28 cellular contexts compared by ENCODE assay signal in genomic region chr10:88661577-88661976, GRCh38. TPM values are rescaled to one million over a fixed set of nuclear protein-coding genes. Genes with fewer than 3 reads are reported as not detected.
"Had no signal": no experiment of that assay in that cellular context is flagged by ENCODE, and none has a peak within 500 bp of the region (broad histone marks: within the 10 kb centered on the region; RNA-seq: fewer than 3 reads in every experiment).

No MANE protein-coding gene starts in this region.

- H3K4me3 ChIP-seq: heart left ventricle, sigmoid colon, skin epidermis, stomach, thoracic aorta, transverse colon had no signal

- H3K4me1 ChIP-seq: sigmoid colon had no signal

- H3K4me1 Mint-ChIP-seq: naive thymus-derived CD4-positive, alpha-beta T cell had no signal

- H3K27ac ChIP-seq: heart left ventricle, neutrophil, sigmoid colon, skin epidermis, thoracic aorta, transverse colon had no signal

- H3K4me3 Mint-ChIP-seq: naive thymus-derived CD4-positive, alpha-beta T cell had no signal

- H3K36me3 ChIP-seq: heart left ventricle, neutrophil, sigmoid colon, stomach, thoracic aorta, transverse colon had no signal

- H3K27me3 ChIP-seq: heart left ventricle, neutrophil, sigmoid colon, stomach, transverse colon had no signal

- H3K27ac Mint-ChIP-seq: naive thymus-derived CD4-positive, alpha-beta T cell had no signal

- H3K9me3 ChIP-seq: neutrophil, sigmoid colon, stomach, thoracic aorta, transverse colon had no signal

- H3K36me3 Mint-ChIP-seq: naive thymus-derived CD4-positive, alpha-beta T cell had no signal

- ATAC-seq: esophagus mucosa; heart left ventricle; left ventricle myocardium superior; naive thymus-derived CD4-positive, alpha-beta T cell had no signal

- DNase-seq: effector memory CD4-positive, alpha-beta T cell; heart left ventricle; hippocampal formation; left colon; left ventricle myocardium superior; mammary epithelial cell; naive thymus-derived CD4-positive, alpha-beta T cell; posterior cingulate gyrus; sigmoid colon; stimulated activated CD4-positive, alpha-beta T cell treated with anti-CD3 and anti-CD28 coated beads, Interleukin-2, amount 100 ng/mL, for 24 hours; stimulated activated naive CD4-positive, alpha-beta T cell; stomach; substantia nigra; transverse colon had no signal

RNA-seq across cellular contexts. Expression of gene LIPF, which starts 2.7 kb away (rescaled TPM):
- total RNA-seq: esophagus mucosa; fibroblast of lung; frontal cortex; heart left ventricle; kidney epithelial cell; left colon; left ventricle myocardium superior; mammary epithelial cell; mesenteric fat pad; mononuclear cell; naive thymus-derived CD4-positive, alpha-beta T cell; osteocyte; pulmonary artery endothelial cell; thoracic aorta; transverse colon; ureter had no signal
- polyA plus RNA-seq: mammary epithelial cell; naive thymus-derived CD4-positive, alpha-beta T cell; neural cell had no signal

RNA-seq across cellular contexts. Expression of gene LIPK, which starts 44.5 kb away (rescaled TPM):
- total RNA-seq: fibroblast of lung; frontal cortex; glomerular endothelial cell; heart left ventricle; kidney epithelial cell; left colon; left ventricle myocardium superior; mammary epithelial cell; mesenteric fat pad; mononuclear cell; naive thymus-derived CD4-positive, alpha-beta T cell; osteocyte; pulmonary artery endothelial cell; sigmoid colon; stomach; thoracic aorta; transverse colon; ureter had no signal
- polyA plus RNA-seq: fibroblast of lung; heart left ventricle; naive thymus-derived CD4-positive, alpha-beta T cell; neural cell; sigmoid colon; stomach had no signal
